1 cellular context compared by ENCODE assay signal in genomic region chr15:63597033-63597790, GRCh38.
TF ChIP-seq lines count a peak whose summit lies in the region.

TSS of gene FBXL22 (plus strand) at chr15:63597387. CDS start at chr15:63597393, 6 bp downstream.

TF ChIP-seq in GM23338, 12 proteins besides CTCF, POLR2A, EP300 and RAD21 (continued from another document):
- TF ChIP-seq, protein P1, sequence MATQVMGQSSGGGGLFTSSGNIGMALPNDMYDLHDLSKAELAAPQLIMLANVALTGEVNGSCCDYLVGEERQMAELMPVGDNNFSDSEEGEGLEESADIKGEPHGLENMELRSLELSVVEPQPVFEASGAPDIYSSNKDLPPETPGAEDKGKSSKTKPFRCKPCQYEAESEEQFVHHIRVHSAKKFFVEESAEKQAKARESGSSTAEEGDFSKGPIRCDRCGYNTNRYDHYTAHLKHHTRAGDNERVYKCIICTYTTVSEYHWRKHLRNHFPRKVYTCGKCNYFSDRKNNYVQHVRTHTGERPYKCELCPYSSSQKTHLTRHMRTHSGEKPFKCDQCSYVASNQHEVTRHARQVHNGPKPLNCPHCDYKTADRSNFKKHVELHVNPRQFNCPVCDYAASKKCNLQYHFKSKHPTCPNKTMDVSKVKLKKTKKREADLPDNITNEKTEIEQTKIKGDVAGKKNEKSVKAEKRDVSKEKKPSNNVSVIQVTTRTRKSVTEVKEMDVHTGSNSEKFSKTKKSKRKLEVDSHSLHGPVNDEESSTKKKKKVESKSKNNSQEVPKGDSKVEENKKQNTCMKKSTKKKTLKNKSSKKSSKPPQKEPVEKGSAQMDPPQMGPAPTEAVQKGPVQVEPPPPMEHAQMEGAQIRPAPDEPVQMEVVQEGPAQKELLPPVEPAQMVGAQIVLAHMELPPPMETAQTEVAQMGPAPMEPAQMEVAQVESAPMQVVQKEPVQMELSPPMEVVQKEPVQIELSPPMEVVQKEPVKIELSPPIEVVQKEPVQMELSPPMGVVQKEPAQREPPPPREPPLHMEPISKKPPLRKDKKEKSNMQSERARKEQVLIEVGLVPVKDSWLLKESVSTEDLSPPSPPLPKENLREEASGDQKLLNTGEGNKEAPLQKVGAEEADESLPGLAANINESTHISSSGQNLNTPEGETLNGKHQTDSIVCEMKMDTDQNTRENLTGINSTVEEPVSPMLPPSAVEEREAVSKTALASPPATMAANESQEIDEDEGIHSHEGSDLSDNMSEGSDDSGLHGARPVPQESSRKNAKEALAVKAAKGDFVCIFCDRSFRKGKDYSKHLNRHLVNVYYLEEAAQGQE (IDR thresholded peaks at IDR 0.05; ENCODE audit: unreplicated experiment) = no peak
- TF ChIP-seq ZNF331 (CRISPR knock-in tag; IDR thresholded peaks at IDR 0.05; ENCODE audit: low read depth) (no peak), POLR2AphosphoS5 (IDR thresholded peaks at IDR 0.05; ENCODE audit: low read depth) (no peak), STAT1 (IDR thresholded peaks at IDR 0.05; ENCODE audit: unreplicated experiment) (no peak), NANOG (IDR thresholded peaks at IDR 0.05; ENCODE audit: borderline replicate concordance) (no peak), ETS1 (IDR thresholded peaks at IDR 0.05) (no peak)
